Comparison of ENCODE assay signal across 8 cellular contexts in genomic region chr15:57375827-57376694, GRCh38. TPM values are rescaled to one million over a fixed set of nuclear protein-coding genes. Genes with fewer than 3 reads are reported as not detected.
A peak's percentile ranks its signal among the peaks of the same experiment; 100 is the strongest.
DNase-seq lines count a peak whose midpoint lies in the region; ATAC-seq and TF ChIP-seq lines count a peak whose summit lies in the region.

TSS of gene CGNL1 (plus strand) at chr15:57376505. CDS start at chr15:57438000, 61,495 bp downstream.

- no peaks in the 10 kb centered on the region for H3K27me3 ChIP-seq in breast epithelium
- H3K27me3 ChIP-seq in spleen (replicated peaks in 1 of 7): peaks cover 0 to 65% (median 37%) of the 10 kb centered on the region in 7 donors

- H3K27ac ChIP-seq in breast epithelium (peak within 1 kb of the TSS; percentile 83 to 84), spleen (no peak within 1 kb of the TSS)

- TF ChIP-seq POLR2A in breast epithelium (IDR thresholded peaks at IDR 0.05) (no peak), spleen (IDR thresholded peaks at IDR 0.05) (no peak)

- TF ChIP-seq CTCF in AG04449 (IDR thresholded peaks at IDR 0.05; ENCODE audit: insufficient read depth, low read length, missing control alignments) (no peak), HFF-Myc (IDR thresholded peaks at IDR 0.05; ENCODE audit: low read depth, low read length, missing control alignments) (no peak), breast epithelium (IDR thresholded peaks at IDR 0.05) (no peak), spleen (IDR thresholded peaks at IDR 0.05 in 8 of 11, conservative IDR thresholded peaks at IDR 0.05 in 3 of 11) (no peak)

- 19 to 44% (median 32%) methylated on average over 29 to 76 of the region's 76 CpGs for WGBS in spleen, 5 donors

- CTCF ChIA-PET in AG04449 (lab: Yijun Ruan, JAX): interaction anchor here (0.7 to 2.0 kb wide), 5 partner anchors 12 to 166 kb away, joined by 3 to 6 read pairs (median 3); no protein-coding TSS in a partner anchor

- intact Hi-C loops in breast epithelium (cut with DNase I; ENCODE audit: low total_unique reads): no loop called here
- intact Hi-C loops in spleen (cut with DNase I; ENCODE audit: low total_unique reads): no loop called here

- POLR2A ChIA-PET in AG04449 (lab: Yijun Ruan, JAX): interaction anchor here (0.7 kb wide), 1 partner anchor 67 kb away, joined by 4 read pairs; no protein-coding TSS in a partner anchor

- H3K9me3 ChIP-seq in breast epithelium: no peaks in the 10 kb centered on the region
- no peaks in the 10 kb centered on the region for H3K9me3 ChIP-seq in spleen

- H3K4me3 ChIP-seq in AG04449 (ENCODE audit: low read depth, low read length) (peak within 1 kb of the TSS; percentile 58), HFF-Myc (replicated peaks; ENCODE audit: low read depth, low read length) (peak within 1 kb of the TSS; percentile 37), breast epithelium (peak within 1 kb of the TSS; percentile 61 to 93 (median 83)), spleen (peak within 1 kb of the TSS; percentile 13 to 69 (median 38))

- no peak for DNase-seq in AG04449 (ENCODE audit: low read depth, low spot score)
- no peak for DNase-seq in HFF-Myc (ENCODE audit: extremely low read depth, low read depth)
- no peak for DNase-seq in breast epithelium (ENCODE audit: low spot score in 2 of 2)
- DNase-seq in islet precursor cell: peak; percentile 82
- no peak for DNase-seq in spleen
- DNase-seq in T-helper 9 cell: no peak
- no peak for DNase-seq in activated CD8-positive, alpha-beta memory T cell treated with anti-CD3 and anti-CD28 coated beads, Interleukin-2, amount 50 U/mL, for 4 hours

- ATAC-seq in HG03196 (IDR thresholded peaks at IDR 0.05; ENCODE audit: unreplicated experiment): no peak

- H3K36me3 ChIP-seq in breast epithelium: no peaks in the 10 kb centered on the region
- H3K36me3 ChIP-seq in spleen: no peaks in the 10 kb centered on the region

- H3K4me1 ChIP-seq in breast epithelium: peaks cover 0 to 5% of the 10 kb centered on the region in 2 donors
- H3K4me1 ChIP-seq in spleen: peaks cover 3 to 18% (median 12%) of the 10 kb centered on the region in 6 donors

RNA-seq across cellular contexts. Expression of gene CGNL1, which starts in this region (rescaled TPM):
- total RNA-seq in breast epithelium: 10 to 100 TPM in 2 of 3 donors, 1 to 10 TPM in 1; 5.4 to 24.9 (median 18.4) TPM
- under 1 TPM; 0.20 to 0.73 (median 0.51) TPM for total RNA-seq in spleen
- under 1 TPM; 0.07 to 0.38 (median 0.21) TPM for polyA plus RNA-seq in spleen

Comparison
In these comparisons a context has a peak if more than half of its experiments do, and no peak if none do; other contexts are left out.
1. H3K27ac ChIP-seq: peak in breast epithelium (2 of 2); none in spleen (0 of 8).
2. Peak in every context shown above with its lines, with median percentiles within 50 percentile points of each other: H3K4me3 ChIP-seq.